ENCODE assay signal across 8 cellular contexts in the genomic region with DNA sequence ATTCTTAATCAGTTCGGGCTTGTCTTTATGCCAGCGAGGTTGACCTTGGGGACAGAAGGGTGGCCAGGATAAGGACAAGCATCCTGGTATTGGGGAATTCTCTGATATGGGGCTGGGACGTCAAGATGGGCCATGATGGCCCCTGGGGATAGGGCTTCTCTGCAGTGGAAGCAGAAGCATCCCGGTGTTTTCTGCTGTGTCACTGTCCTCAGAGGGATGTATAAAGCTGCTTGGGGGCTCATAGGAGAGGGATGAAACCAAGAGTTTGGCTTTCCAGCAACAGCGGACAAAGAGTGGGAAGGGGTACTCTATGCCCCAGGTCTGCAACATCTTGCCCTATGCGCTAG. TPM values are rescaled to one million over a fixed set of nuclear protein-coding genes. Genes with fewer than 3 reads are reported as not detected.
DNase-seq lines count a peak whose midpoint lies in the region; ATAC-seq and TF ChIP-seq lines count a peak whose summit lies in the region.

No MANE protein-coding gene starts in this region.

- H3K9ac ChIP-seq in mucosa of stomach (ENCODE audit: low read length) = peak overlapping the region; percentile 51

- no peak for DNase-seq in right atrium auricular region (ENCODE audit: low spot score)
- DNase-seq in left ventricle myocardium superior = no peak
- DNase-seq in body of pancreas = peak in 1 of 4 donors; percentile 14
- no peak for DNase-seq in upper lobe of left lung
- no peak for DNase-seq in NCI-H146 treated with DMSO at 0.1 percent for 48 hours (lab: John Stamatoyannopoulos, UW; ENCODE audit: unreplicated experiment)
- no peak for DNase-seq in NAMALWA (ENCODE audit: low spot score)

- TF ChIP-seq POLR2A in body of pancreas (IDR thresholded peaks at IDR 0.05) (no peak), upper lobe of left lung (IDR thresholded peaks at IDR 0.05) (no peak)

- H3K4me3 ChIP-seq in right atrium auricular region = peak overlapping the region in 1 of 2 donors; percentile 83
- no peak overlapping the region for H3K4me3 ChIP-seq in body of pancreas
- H3K4me3 ChIP-seq in mucosa of stomach (ENCODE audit: low read length) = peak overlapping the region; percentile 2
- peak overlapping the region in 3 of 4 donors; percentile 65 to 87 (median 81) for H3K4me3 ChIP-seq in upper lobe of left lung

- intact Hi-C loops in left ventricle myocardium superior (cut with micrococcal nuclease) = loop anchor here (10.0 kb wide), 1 partner anchor 500 kb away; no protein-coding TSS in a partner anchor
- intact Hi-C loops in body of pancreas (cut with DNase I) = no loop called here

- TF ChIP-seq EP300 in upper lobe of left lung (IDR thresholded peaks at IDR 0.05) = no peak

- peak overlapping the region; percentile 93 to 96 for H3K27ac ChIP-seq in right atrium auricular region
- peak overlapping the region; percentile 87 to 94 (median 93) for H3K27ac ChIP-seq in body of pancreas
- H3K27ac ChIP-seq in upper lobe of left lung = peak overlapping the region; percentile 86 to 95 (median 92)

- TF ChIP-seq CTCF in right atrium auricular region (IDR thresholded peaks at IDR 0.05) (no peak), body of pancreas (IDR thresholded peaks at IDR 0.05) (no peak), upper lobe of left lung (IDR thresholded peaks at IDR 0.05) (no peak)

- H3K4me1 ChIP-seq in right atrium auricular region (peaks cover 0 to 48% of the 10 kb centered on the region in 2 donors), body of pancreas (peaks cover 74% of the 10 kb centered on the region), mucosa of stomach (ENCODE audit: control insufficient read depth, insufficient read depth, low read length) (peaks cover 39% of the 10 kb centered on the region), upper lobe of left lung (peaks cover 20 to 36% (median 23%) of the 10 kb centered on the region in 4 donors)

- no peaks in the 10 kb centered on the region for H3K9me3 ChIP-seq in right atrium auricular region
- H3K9me3 ChIP-seq in body of pancreas = no peaks in the 10 kb centered on the region
- no peaks in the 10 kb centered on the region for H3K9me3 ChIP-seq in mucosa of stomach (ENCODE audit: control insufficient read depth, low read length)
- no peaks in the 10 kb centered on the region for H3K9me3 ChIP-seq in upper lobe of left lung

- H3K36me3 ChIP-seq in right atrium auricular region (no peaks in the 10 kb centered on the region), body of pancreas (replicated peaks in 1 of 2; ENCODE audit: insufficient read depth in 1 of 2, low read depth in 2 of 2) (no peaks in the 10 kb centered on the region), mucosa of stomach (ENCODE audit: control insufficient read depth, insufficient read depth, low read length) (no peaks in the 10 kb centered on the region), upper lobe of left lung (no peaks in the 10 kb centered on the region)

- no peak for ATAC-seq in left ventricle myocardium superior
- no peak for ATAC-seq in body of pancreas
- no peak for ATAC-seq in upper lobe of left lung (ENCODE audit: low FRiP score in 2 of 2)
- ATAC-seq in HG03439 (IDR thresholded peaks at IDR 0.05; ENCODE audit: unreplicated experiment) = no peak

- WGBS in body of pancreas, 2 donors = 25 to 40% methylated on average over 6 of the region's 6 CpGs
- 62 to 87% methylated on average over 3 to 6 of the region's 6 CpGs for WGBS in upper lobe of left lung, 2 donors

- H3K27me3 ChIP-seq in right atrium auricular region = no peaks in the 10 kb centered on the region
- H3K27me3 ChIP-seq in body of pancreas = no peaks in the 10 kb centered on the region
- H3K27me3 ChIP-seq in mucosa of stomach (ENCODE audit: control insufficient read depth, insufficient read depth, low read length) = no peaks in the 10 kb centered on the region
- peaks cover 0 to 4% (median 0%) of the 10 kb centered on the region in 4 donors for H3K27me3 ChIP-seq in upper lobe of left lung

RNA-seq across cellular contexts. Expression of a gene that starts 1.4 kb away (rescaled TPM):
- 100 to 1,000 TPM; 200 to 342 TPM for total RNA-seq in right atrium auricular region
- total RNA-seq in left ventricle myocardium superior = 298 TPM
- total RNA-seq in body of pancreas = 100 to 1,000 TPM; 116 to 138 TPM
- 100 to 1,000 TPM in 5 of 6 donors, 10 to 100 TPM in 1; 31.4 to 309 (median 172) TPM for total RNA-seq in upper lobe of left lung

Comparison
In these comparisons a context has a peak if more than half of its experiments do, and no peak if none do; other contexts are left out.
1. H3K4me3 ChIP-seq: peak in mucosa of stomach (single experiment) and upper lobe of left lung (3 of 4); none in body of pancreas (0 of 2).
2. Peak in every context shown above with its lines, with median percentiles within 50 percentile points of each other: H3K27ac ChIP-seq.